In the genomic region with DNA sequence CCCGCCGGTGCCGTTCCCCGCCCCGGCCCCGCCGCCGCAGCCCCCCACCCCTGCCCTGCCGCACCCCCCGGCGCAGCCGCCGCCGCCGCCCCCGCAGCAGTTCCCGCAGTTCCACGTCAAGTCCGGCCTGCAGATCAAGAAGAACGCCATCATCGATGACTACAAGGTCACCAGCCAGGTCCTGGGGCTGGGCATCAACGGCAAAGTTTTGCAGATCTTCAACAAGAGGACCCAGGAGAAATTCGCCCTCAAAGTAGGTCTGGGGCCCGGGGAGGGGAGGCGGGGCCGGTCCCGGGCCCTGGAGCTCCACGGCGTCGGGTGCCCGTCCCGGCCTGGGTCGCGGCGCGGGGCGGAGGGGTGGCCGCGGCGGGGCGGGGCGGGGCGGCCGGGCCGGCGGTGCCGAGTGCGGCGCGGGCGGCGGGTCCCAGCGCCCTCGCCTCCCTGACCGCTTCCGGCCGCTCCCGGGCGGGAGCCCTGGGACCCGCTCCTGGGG, we compare ENCODE assay signal across 8 cellular contexts. TPM values are rescaled to one million over a fixed set of nuclear protein-coding genes. Genes with fewer than 3 reads are reported as not detected.
DNase-seq lines count a peak whose midpoint lies in the region; ATAC-seq and TF ChIP-seq lines count a peak whose summit lies in the region.

No MANE protein-coding gene starts in this region.

- H3K36me3 ChIP-seq in SK-N-MC (ENCODE audit: insufficient read depth, low read length): no peaks in the 10 kb centered on the region
- H3K36me3 ChIP-seq in breast epithelium: no peaks in the 10 kb centered on the region

- TF ChIP-seq POLR2A in breast epithelium (IDR thresholded peaks at IDR 0.05): no peak

- peak overlapping the region; percentile 98 for H3K27ac Mint-ChIP-seq in HFFc6

- H3K36me3 Mint-ChIP-seq in HFFc6 (ENCODE audit: low read depth): no peaks in the 10 kb centered on the region; the same call in 1 of the 2 replicates

- intact Hi-C loops in breast epithelium (cut with DNase I; ENCODE audit: low total_unique reads): no loop called here

- no peaks in the 10 kb centered on the region for H3K9me3 Mint-ChIP-seq in HFFc6

- peak overlapping the region; percentile 75 for H3K9ac ChIP-seq in SK-N-MC (ENCODE audit: insufficient read length)

- H3K4me3 Mint-ChIP-seq in HFFc6: peak overlapping the region; percentile 100

- H3K4me1 ChIP-seq in breast epithelium: peaks cover 0 to 20% of the 10 kb centered on the region in 2 donors

- H3K4me3 ChIP-seq in SK-N-MC (peak overlapping the region; percentile 81), breast epithelium (peak overlapping the region; percentile 75 to 76 (median 76))

- no peak overlapping the region for H3K27ac ChIP-seq in SK-N-MC
- peak overlapping the region; percentile 97 to 100 for H3K27ac ChIP-seq in breast epithelium
- peak overlapping the region; percentile 73 for H3K27ac ChIP-seq in layer of hippocampus (ENCODE audit: low read depth, low read length)

- H3K27me3 ChIP-seq in breast epithelium (no peaks in the 10 kb centered on the region), layer of hippocampus (ENCODE audit: control insufficient read depth, insufficient read depth, low read length) (no peaks in the 10 kb centered on the region)

- DNase-seq in GM03348 (ENCODE audit: low spot score) (peak; percentile 78), HFFc6 (peak; percentile 31), SK-N-MC (ENCODE audit: low read depth, low spot score) (no peak), breast epithelium (ENCODE audit: low spot score in 2 of 2) (peak in 1 of 2 donors; percentile 44), NCI-H2196 (lab: John Stamatoyannopoulos, UW; ENCODE audit: unreplicated experiment) (no peak)
- peak; percentile 32 to 37 for DNase-seq in stimulated activated CD4-positive, alpha-beta T cell treated with anti-CD3 and anti-CD28 coated beads, Interleukin-4, amount 100 ng/mL, for 48 hours (ENCODE audit: low read depth in 2 of 2)

- ATAC-seq in GM21576 (IDR thresholded peaks at IDR 0.05; ENCODE audit: unreplicated experiment): no peak

- H3K4me1 Mint-ChIP-seq in HFFc6 (ENCODE audit: low read depth): peaks cover 45% of the 10 kb centered on the region

- H3K27me3 Mint-ChIP-seq in HFFc6 (ENCODE audit: insufficient read depth): peaks cover 12% of the 10 kb centered on the region

- H3K9me3 ChIP-seq in SK-N-MC (ENCODE audit: low read depth, low read length) (no peaks in the 10 kb centered on the region), breast epithelium (no peaks in the 10 kb centered on the region)

- no peak for TF ChIP-seq CTCF in HFFc6 (IDR thresholded peaks at IDR 0.05)
- TF ChIP-seq CTCF in breast epithelium (IDR thresholded peaks at IDR 0.05): no peak

RNA-seq across cellular contexts. Expression of a gene that starts 0.6 kb away (rescaled TPM):
- total RNA-seq in HFFc6 (2021; fragmentation: NEBNext Ultra II Directional; extraction: Animal tissue kit (Norgen Biotek cat#: 25700)): 10 to 100 TPM; 80.0 to 89.1 (median 86.0) TPM
- 10 to 100 TPM; 47.4 to 69.2 (median 67.2) TPM for total RNA-seq in breast epithelium

RNA-seq across cellular contexts. Expression of a gene that starts 50.0 kb away (rescaled TPM):
- 10 to 100 TPM; 24.2 to 27.4 (median 26.9) TPM for total RNA-seq in HFFc6 (2021; fragmentation: NEBNext Ultra II Directional; extraction: Animal tissue kit (Norgen Biotek cat#: 25700))
- 10 to 100 TPM in 2 of 3 donors, 1 to 10 TPM in 1; 7.8 to 39.4 (median 14.1) TPM for total RNA-seq in breast epithelium

Comparison
In these comparisons a context has a peak if more than half of its experiments do, and no peak if none do; other contexts are left out.
1. DNase-seq: peak in GM03348 (single experiment), HFFc6 (single experiment) and stimulated activated CD4-positive, alpha-beta T cell treated with anti-CD3 and anti-CD28 coated beads, Interleukin-4, amount 100 ng/mL, for 48 hours (2 of 2); none in SK-N-MC (single experiment) and NCI-H2196 (single experiment).